Comparison of ENCODE assay signal across 9 cellular contexts in genomic region chr17:15946611-15947120, GRCh38.
DNase-seq lines count a peak whose midpoint lies in the region; ATAC-seq and TF ChIP-seq lines count a peak whose summit lies in the region.
"Had no signal": no experiment of that assay in that cellular context is flagged by ENCODE, and none has a peak within 500 bp of the region (broad histone marks: within the 10 kb centered on the region; RNA-seq: fewer than 3 reads in every experiment).

No MANE protein-coding gene starts in this region.

- no peak overlapping the region for H3K27ac ChIP-seq in WERI-Rb-1

- DNase-seq in HAP-1 (ENCODE audit: low spot score in 2 of 2) (peak in 1 of 2 experiments; percentile 29), WERI-Rb-1 (no peak), fibroblast of peridontal ligament (ENCODE audit: extremely low read depth) (peak; percentile 23), skeletal muscle cell (ENCODE audit: low read depth) (no peak), NCI-H2107 treated with DMSO at 0.1 percent for 48 hours (lab: John Stamatoyannopoulos, UW; ENCODE audit: unreplicated experiment) (no peak)
- DNase-seq in effector CD4-positive, alpha-beta T cell, result no peak
- DNase-seq in stimulated activated CD4-positive, alpha-beta T cell treated with anti-CD3 and anti-CD28 coated beads, Interleukin-4, amount 100 ng/mL, for 24 hours, result no peak
- DNase-seq: activated T-cell treated with anti-CD3 and anti-CD28 coated beads, Interleukin-2, amount 50 U/mL, for 72 hours had no signal

- H3K36me3 ChIP-seq in HAP-1 (replicated peaks), result peaks cover 3% of the 10 kb centered on the region
- H3K36me3 ChIP-seq in WERI-Rb-1, result no peaks in the 10 kb centered on the region

- H3K9me3 ChIP-seq in HAP-1 (no peaks in the 10 kb centered on the region), WERI-Rb-1 (ENCODE audit: severe bottlenecking) (no peaks in the 10 kb centered on the region)

- H3K4me1 ChIP-seq in HAP-1, result peaks cover 10% of the 10 kb centered on the region

- in situ Hi-C loops in HAP-1 (cut with MboI; ENCODE audit: low sequenced_read_pairs), result no loop called here

- ATAC-seq in GM21381 (IDR thresholded peaks at IDR 0.05; ENCODE audit: unreplicated experiment), result no peak
- ATAC-seq: activated T-cell treated with anti-CD3 and anti-CD28 coated beads, Interleukin-2, amount 50 U/mL, for 72 hours had no signal

- H3K27me3 ChIP-seq in HAP-1 (ENCODE audit: low read depth) (no peaks in the 10 kb centered on the region), WERI-Rb-1 (ENCODE audit: insufficient read depth, low read depth, severe bottlenecking) (no peaks in the 10 kb centered on the region)

- H3K4me3 ChIP-seq in HAP-1 (peak overlapping the region; percentile 57), WERI-Rb-1 (ENCODE audit: low read depth, low read length) (peak overlapping the region; percentile 72), skeletal muscle cell (ENCODE audit: low read depth, low read length) (peak overlapping the region; percentile 65)

- TF ChIP-seq CTCF in WERI-Rb-1 (IDR thresholded peaks at IDR 0.05; ENCODE audit: low read depth, low read length), result no peak
